Comparison of ENCODE assay signal across 2 cellular contexts in genomic region chr10:72418679-72419078, GRCh38.
TF ChIP-seq lines count a peak whose summit lies in the region.

No MANE protein-coding gene starts in this region.

TF ChIP-seq in HEK293, 187 proteins besides CTCF, POLR2A, EP300 and RAD21 (continued from another document):
- TF ChIP-seq PRDM6 (tag by site-specific recombination; IDR thresholded peaks at IDR 0.05), result peak; percentile 73
- TF ChIP-seq ZNF777 (tag by site-specific recombination; IDR thresholded peaks at IDR 0.05; ENCODE audit: borderline replicate concordance), result no peak
- TF ChIP-seq ZNF660 (tag by site-specific recombination; IDR thresholded peaks at IDR 0.05), result peak; percentile 99
- no peak for TF ChIP-seq ZNF10 (tag by site-specific recombination; IDR thresholded peaks at IDR 0.05)
TF ChIP-seq in HEK293: peak in this region for 3.

TF ChIP-seq in K562, 482 proteins besides CTCF, POLR2A, EP300 and RAD21 (continued from another document):
- no peak for TF ChIP-seq PBX2 (CRISPR knock-in tag; IDR thresholded peaks at IDR 0.05; ENCODE audit: low read depth)
- TF ChIP-seq PBX2 (tag; conservative IDR thresholded peaks at IDR 0.05; ENCODE audit: low read depth), result 0 out of 2 replicates have a peak, but pooled peaks have one; percentile 17
